In the genomic region with DNA sequence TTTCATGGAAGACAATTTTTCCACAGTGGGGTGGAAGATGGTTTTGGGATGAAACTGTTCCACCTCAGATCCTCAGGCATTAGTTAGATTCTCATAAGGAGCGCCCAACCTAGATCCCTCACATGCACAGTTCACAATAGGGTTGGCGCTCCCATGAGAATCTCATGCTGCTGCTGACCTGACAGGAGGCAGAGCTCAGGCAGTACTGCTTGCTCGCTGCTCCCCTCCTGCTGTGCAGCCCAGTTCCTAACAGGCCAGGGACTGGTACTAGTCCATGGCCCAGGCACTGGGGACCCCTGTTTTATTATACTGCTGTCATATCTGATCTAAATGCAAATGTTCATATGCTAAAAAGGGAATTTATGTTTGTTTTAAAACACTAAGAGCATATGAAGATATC, we compare ENCODE assay signal across 21 cellular contexts. TPM values are rescaled to one million over a fixed set of nuclear protein-coding genes. Genes with fewer than 3 reads are reported as not detected.
DNase-seq lines count a peak whose midpoint lies in the region; ATAC-seq and TF ChIP-seq lines count a peak whose summit lies in the region.
"Had no signal": no experiment of that assay in that cellular context is flagged by ENCODE, and none has a peak within 500 bp of the region (broad histone marks: within the 10 kb centered on the region; RNA-seq: fewer than 3 reads in every experiment).

No MANE protein-coding gene starts in this region.

- no CpG with 5 or more reads among the region's 3 CpGs for WGBS in H9 (ENCODE audit: extremely low coverage, insufficient read length, low lambda C conversion rate)
- WGBS in endodermal cell (ENCODE audit: insufficient coverage in 1 of 2, insufficient read length in 1 of 2), 2 experiments, result 83 to 85% methylated on average over 3 of the region's 3 CpGs
- no CpG with 5 or more reads among the region's 3 CpGs for WGBS in trophoblast cell (ENCODE audit: extremely low coverage, insufficient coverage, insufficient read length)
- WGBS in ovary, 3 donors, result 89 to 94% (median 90%) methylated on average over 3 of the region's 3 CpGs

- peaks cover 0 to 1% (median 0%) of the 10 kb centered on the region in 7 donors for H3K9me3 Mint-ChIP-seq in CD4-positive, CD25-positive, alpha-beta regulatory T cell
- H3K9me3 Mint-ChIP-seq in H9 (no peaks in the 10 kb centered on the region), endodermal cell (no peaks in the 10 kb centered on the region)
- H3K9me3 Mint-ChIP-seq: CD4-positive, alpha-beta memory T cell had no signal

- H3K27ac ChIP-seq in CD4-positive, CD25-positive, alpha-beta regulatory T cell (ENCODE audit: insufficient read depth, low read length, poor library complexity, severe bottlenecking), result no peak overlapping the region
- no peak overlapping the region for H3K27ac ChIP-seq in H9 (ENCODE audit: insufficient read length, low read depth, low read length)
- H3K27ac ChIP-seq in endodermal cell (ENCODE audit: low read depth, low read length), result no peak overlapping the region
- H3K27ac ChIP-seq in trophoblast cell (ENCODE audit: low read depth, low read length), result no peak overlapping the region
- no peak overlapping the region for H3K27ac ChIP-seq in ovary
- H3K27ac ChIP-seq in vagina, result no peak overlapping the region
- H3K27ac ChIP-seq: A549; BLaER1 treated with 17β-estradiol and CSF1 and Interleukin-3, amounts not matched to agents 10 nM and 100 nM had no signal

- no peak overlapping the region for H2BK15ac ChIP-seq in H9 (ENCODE audit: low read depth, low read length)

- H3K14ac ChIP-seq in H9 (ENCODE audit: insufficient read depth, low read length) (no peak overlapping the region), trophoblast cell (ENCODE audit: low read length) (no peak overlapping the region)

- no peak for ATAC-seq in CD4-positive, CD25-positive, alpha-beta regulatory T cell (ENCODE audit: low read depth in 2 of 2)
- ATAC-seq in GM19035 (IDR thresholded peaks at IDR 0.05; ENCODE audit: unreplicated experiment), result no peak

- peaks cover 19% of the 10 kb centered on the region for H3K36me3 ChIP-seq in CD4-positive, CD25-positive, alpha-beta regulatory T cell (ENCODE audit: control insufficient read depth, insufficient read depth, low read length)
- H3K36me3 ChIP-seq in endodermal cell (ENCODE audit: control insufficient read depth, insufficient read depth, low read length) (peaks cover 5% of the 10 kb centered on the region), trophoblast cell (ENCODE audit: control insufficient read depth in 1 of 2, insufficient read depth in 2 of 2, low read length in 2 of 2) (peaks cover 0 to 5% of the 10 kb centered on the region in 2 experiments), ovary (no peaks in the 10 kb centered on the region), vagina (peaks cover 3 to 17% of the 10 kb centered on the region in 2 donors)
- H3K36me3 ChIP-seq: BE2C had no signal

- no peak overlapping the region for H4K5ac ChIP-seq in H9 (ENCODE audit: insufficient read length, low read depth, low read length)

- H3K27me3 ChIP-seq in CD4-positive, CD25-positive, alpha-beta regulatory T cell (ENCODE audit: control insufficient read depth, insufficient read depth, low read length), result no peaks in the 10 kb centered on the region
- H3K27me3 ChIP-seq in H9 (ENCODE audit: insufficient read depth, low read length) (no peaks in the 10 kb centered on the region), endodermal cell (ENCODE audit: control insufficient read depth, insufficient read depth, low read length, poor library complexity, severe bottlenecking) (no peaks in the 10 kb centered on the region), trophoblast cell (ENCODE audit: insufficient read depth, low read length) (no peaks in the 10 kb centered on the region), ovary (no peaks in the 10 kb centered on the region), vagina (no peaks in the 10 kb centered on the region)
- H3K27me3 ChIP-seq: BE2C; BLaER1 treated with 17β-estradiol and CSF1 and Interleukin-3, amounts not matched to agents 10 nM and 100 nM had no signal

- H3K4me3 Mint-ChIP-seq in CD4-positive, CD25-positive, alpha-beta regulatory T cell, result no peak overlapping the region
- no peak overlapping the region for H3K4me3 Mint-ChIP-seq in H9
- no peak overlapping the region for H3K4me3 Mint-ChIP-seq in endodermal cell
- H3K4me3 Mint-ChIP-seq: CD14-positive monocyte; CD4-positive, alpha-beta memory T cell had no signal

- H3K56ac ChIP-seq in H9 (ENCODE audit: insufficient read length, low read depth, low read length), result no peak overlapping the region

- H3K4ac ChIP-seq in H9 (ENCODE audit: low read depth, low read length), result no peak overlapping the region
- no peak overlapping the region for H3K4ac ChIP-seq in trophoblast cell (ENCODE audit: low read depth, low read length)

- no peaks in the 10 kb centered on the region for H4K20me1 ChIP-seq in H9 (ENCODE audit: control insufficient read depth, insufficient read depth, insufficient read length)

- H3K79me1 ChIP-seq in H9 (ENCODE audit: insufficient read depth, low read depth, low read length, poor library complexity, severe bottlenecking), result no peaks in the 10 kb centered on the region
- H3K79me1 ChIP-seq in trophoblast cell (ENCODE audit: low read length), result no peaks in the 10 kb centered on the region

- no peak for TF ChIP-seq CTCF in H9 (conservative IDR thresholded peaks at IDR 0.05)
- no peak for TF ChIP-seq CTCF in endodermal cell (conservative IDR thresholded peaks at IDR 0.05)
- no peak for TF ChIP-seq CTCF in ovary (IDR thresholded peaks at IDR 0.05)
- no peak for TF ChIP-seq CTCF in vagina (IDR thresholded peaks at IDR 0.05)

- no peak overlapping the region for H3K9ac ChIP-seq in H9 (ENCODE audit: extremely low read depth, insufficient read length, low read length)
- no peak overlapping the region for H3K9ac ChIP-seq in endodermal cell (ENCODE audit: extremely low read depth, low read length, poor library complexity, severe bottlenecking)
- peak overlapping the region; percentile 58 for H3K9ac ChIP-seq in trophoblast cell (ENCODE audit: low read length)
- H3K9ac ChIP-seq: BLaER1 treated with 17β-estradiol and CSF1 and Interleukin-3, amounts not matched to agents 10 nM and 100 nM had no signal

- no peak for TF ChIP-seq EP300 in ovary (IDR thresholded peaks at IDR 0.05)

- H4K91ac ChIP-seq in H9 (ENCODE audit: insufficient read length, low read depth, low read length) (no peak overlapping the region), trophoblast cell (ENCODE audit: low read depth, low read length) (no peak overlapping the region)

- H3K4me1 ChIP-seq in CD4-positive, CD25-positive, alpha-beta regulatory T cell (ENCODE audit: control insufficient read depth, insufficient read depth, low read length, poor library complexity, severe bottlenecking), result no peaks in the 10 kb centered on the region
- H3K4me1 ChIP-seq in H9 (ENCODE audit: insufficient read depth, low read length) (no peaks in the 10 kb centered on the region), endodermal cell (ENCODE audit: control insufficient read depth, insufficient read depth, low read length) (no peaks in the 10 kb centered on the region), trophoblast cell (ENCODE audit: control insufficient read depth in 1 of 2, insufficient read depth in 2 of 2, low read length in 2 of 2) (no peaks in the 10 kb centered on the region), ovary (ENCODE audit: insufficient read depth) (no peaks in the 10 kb centered on the region), vagina (no peaks in the 10 kb centered on the region)
- H3K4me1 ChIP-seq: A549; BE2C; BLaER1 treated with 17β-estradiol and CSF1 and Interleukin-3, amounts not matched to agents 10 nM and 100 nM had no signal

- H3K36me3 Mint-ChIP-seq in CD4-positive, CD25-positive, alpha-beta regulatory T cell, result peaks cover 10% of the 10 kb centered on the region
- H3K36me3 Mint-ChIP-seq in H9 (ENCODE audit: insufficient read depth in 1 of 3, low read depth in 3 of 3) (peaks cover 0 to 8% (median 0%) of the 10 kb centered on the region in 3 experiments; a peak in 1 of 7 replicates), endodermal cell (ENCODE audit: low read depth) (peaks cover 9% of the 10 kb centered on the region)

- H2AK5ac ChIP-seq in H9 (ENCODE audit: insufficient read length, low read length) (no peak overlapping the region), trophoblast cell (ENCODE audit: low read length) (no peak overlapping the region)

- no peaks in the 10 kb centered on the region for H3K23me2 ChIP-seq in H9 (ENCODE audit: insufficient read length, low read depth, low read length, poor library complexity, severe bottlenecking)

- H3K9me3 ChIP-seq in CD4-positive, CD25-positive, alpha-beta regulatory T cell (ENCODE audit: control insufficient read depth in 2 of 2, low read length in 2 of 2), result no peaks in the 10 kb centered on the region
- H3K9me3 ChIP-seq in H9 (ENCODE audit: control insufficient read depth, low read depth, low read length) (no peaks in the 10 kb centered on the region), endodermal cell (ENCODE audit: control insufficient read depth, low read length) (no peaks in the 10 kb centered on the region), trophoblast cell (ENCODE audit: insufficient read depth, low read depth, low read length) (no peaks in the 10 kb centered on the region), ovary (no peaks in the 10 kb centered on the region), vagina (no peaks in the 10 kb centered on the region)
- H3K9me3 ChIP-seq: A549; BE2C; BLaER1 treated with 17β-estradiol and CSF1 and Interleukin-3, amounts not matched to agents 10 nM and 100 nM had no signal

- H2BK12ac ChIP-seq in H9 (ENCODE audit: insufficient read length, low read depth, low read length), result no peak overlapping the region
- no peak overlapping the region for H2BK12ac ChIP-seq in trophoblast cell (ENCODE audit: low read length)

- no peak for DNase-seq in CD4-positive, CD25-positive, alpha-beta regulatory T cell
- peak; percentile 39 for DNase-seq in H9
- no peak for DNase-seq in endodermal cell
- DNase-seq in trophoblast cell, result no peak
- DNase-seq in ovary, result no peak
- no peak for DNase-seq in vagina (ENCODE audit: extremely low spot score in 2 of 2)
- DNase-seq: 8988T; ACHN; AML-193; BE2C; Calu3; CD4-positive, alpha-beta memory T cell; COR-L47; DMS153; DND-41; GOT3; HCEC 1CT had no signal

- H3K18ac ChIP-seq in H9 (ENCODE audit: insufficient read length, low read depth, low read length) (no peak overlapping the region), trophoblast cell (ENCODE audit: low read length) (no peak overlapping the region)

- H2AFZ ChIP-seq in H9 (ENCODE audit: low read length) (no peak overlapping the region), trophoblast cell (ENCODE audit: insufficient read depth, low read length, poor library complexity) (no peak overlapping the region)

- intact Hi-C loops in ovary (cut with DNase I) (no loop called here), vagina (cut with DNase I) (no loop called here)

- H3K27ac Mint-ChIP-seq in CD4-positive, CD25-positive, alpha-beta regulatory T cell, result peak overlapping the region in 2 of 3 donors; percentile 15 to 27
- H3K27ac Mint-ChIP-seq in H9 (no peak overlapping the region), endodermal cell (peak overlapping the region; percentile 22)

- H4K12ac ChIP-seq in trophoblast cell (ENCODE audit: low read depth, low read length), result no peak overlapping the region

- no peak overlapping the region for H2BK20ac ChIP-seq in H9 (ENCODE audit: low read depth, low read length, poor library complexity, severe bottlenecking)

- peaks cover 0 to 4% (median under 1%) of the 10 kb centered on the region in 4 donors for H3K4me1 Mint-ChIP-seq in CD4-positive, CD25-positive, alpha-beta regulatory T cell
- H3K4me1 Mint-ChIP-seq in H9 (no peaks in the 10 kb centered on the region), endodermal cell (no peaks in the 10 kb centered on the region)
- H3K4me1 Mint-ChIP-seq: CD14-positive monocyte had no signal

- H3K79me2 ChIP-seq in H9 (ENCODE audit: insufficient read depth, low read length) (no peaks in the 10 kb centered on the region), trophoblast cell (ENCODE audit: control insufficient read depth, insufficient read depth, low read length, poor library complexity) (no peaks in the 10 kb centered on the region)

- H3K23ac ChIP-seq in H9 (ENCODE audit: insufficient read length, low read depth, low read length) (no peak overlapping the region), trophoblast cell (ENCODE audit: low read length) (no peak overlapping the region)

- H3K27me3 Mint-ChIP-seq in CD4-positive, CD25-positive, alpha-beta regulatory T cell, result no peaks in the 10 kb centered on the region
- H3K27me3 Mint-ChIP-seq in H9 (ENCODE audit: low read depth), result no peaks in the 10 kb centered on the region
- H3K27me3 Mint-ChIP-seq in endodermal cell (ENCODE audit: insufficient read depth), result no peaks in the 10 kb centered on the region
- H3K27me3 Mint-ChIP-seq: CD4-positive, alpha-beta memory T cell had no signal

- no peak overlapping the region for H4K8ac ChIP-seq in H9 (replicated peaks; ENCODE audit: insufficient read length, low read depth, low read length)
- no peak overlapping the region for H4K8ac ChIP-seq in trophoblast cell (ENCODE audit: low read depth, low read length)

- H2BK120ac ChIP-seq in H9 (ENCODE audit: low read depth, low read length, poor library complexity, severe bottlenecking) (no peak overlapping the region), trophoblast cell (ENCODE audit: insufficient read depth, low read length, poor library complexity) (no peak overlapping the region)

- no peak overlapping the region for H3K4me2 ChIP-seq in H9 (ENCODE audit: insufficient read depth, insufficient read length, low read length)
- no peak overlapping the region for H3K4me2 ChIP-seq in trophoblast cell (ENCODE audit: low read length)
- H3K4me2 ChIP-seq: A549; BLaER1 treated with 17β-estradiol and CSF1 and Interleukin-3, amounts not matched to agents 10 nM and 100 nM had no signal

- no peak overlapping the region for H3T11ph ChIP-seq in H9 (ENCODE audit: low read length)

- H3K4me3 ChIP-seq in CD4-positive, CD25-positive, alpha-beta regulatory T cell (ENCODE audit: low read depth, low read length), result no peak overlapping the region
- H3K4me3 ChIP-seq in endodermal cell (ENCODE audit: low read length) (no peak overlapping the region), trophoblast cell (ENCODE audit: low read depth, low read length) (no peak overlapping the region), ovary (no peak overlapping the region), vagina (no peak overlapping the region)
- H3K4me3 ChIP-seq: A549; BLaER1 treated with 17β-estradiol and CSF1 and Interleukin-3, amounts not matched to agents 10 nM and 100 nM had no signal

- H2BK5ac ChIP-seq in H9 (ENCODE audit: insufficient read length, low read length) (no peak overlapping the region), trophoblast cell (ENCODE audit: low read depth, low read length, poor library complexity) (no peak overlapping the region)

- TF ChIP-seq POLR2A in ovary (IDR thresholded peaks at IDR 0.05) (no peak), vagina (IDR thresholded peaks at IDR 0.05) (no peak)

RNA-seq across cellular contexts. Expression of a gene that starts 9.8 kb away (rescaled TPM):
- not detected for total RNA-seq in CD4-positive, CD25-positive, alpha-beta regulatory T cell
- polyA plus RNA-seq in CD4-positive, CD25-positive, alpha-beta regulatory T cell, result under 1 TPM in 1 of 4 donors, not detected in 3; 0.05 TPM
- total RNA-seq in H9 (2021) (not detected in 2 replicates), endodermal cell (not detected), ovary (under 1 TPM in 3 of 7 donors, not detected in 4; 0.08 to 0.13 (median 0.13) TPM), vagina (0.98 TPM)
- not detected for polyA plus RNA-seq in endodermal cell (2013, experiment 1 of 2)
- not detected for polyA plus RNA-seq in endodermal cell (2013, experiment 2 of 2)
- 0.03 and 0.06 TPM in 2 replicates for polyA plus RNA-seq in trophoblast cell (2013)
- under 1 TPM in 1 of 2 donors, not detected in 1; 0.02 TPM for polyA plus RNA-seq in ovary
- total RNA-seq: Calu3 had no signal
- polyA plus RNA-seq: CD4-positive, alpha-beta memory T cell had no signal

RNA-seq across cellular contexts. Expression of a gene that starts 15.3 kb away (rescaled TPM):
- total RNA-seq in CD4-positive, CD25-positive, alpha-beta regulatory T cell, result 65.4 TPM
- polyA plus RNA-seq in CD4-positive, CD25-positive, alpha-beta regulatory T cell, result 100 to 1,000 TPM; 139 to 169 (median 156) TPM
- 125 and 126 TPM in 2 replicates for total RNA-seq in H9 (2021)
- total RNA-seq in endodermal cell, result 100 to 1,000 TPM; 106 to 111 TPM
- polyA plus RNA-seq in endodermal cell (2013, experiment 1 of 2), result 118 TPM
- 105 TPM for polyA plus RNA-seq in endodermal cell (2013, experiment 2 of 2)
- 118 and 122 TPM in 2 replicates for polyA plus RNA-seq in trophoblast cell (2013)
- 10 to 100 TPM; 70.2 to 88.9 (median 78.5) TPM for total RNA-seq in ovary
- polyA plus RNA-seq in ovary, result 100 to 1,000 TPM in 1 of 2 donors, 10 to 100 TPM in 1; 90.9 to 100 TPM
- 57.0 TPM for total RNA-seq in vagina

Comparison
In these comparisons a context has a peak if more than half of its experiments do, and no peak if none do; other contexts are left out.
1. H3K27ac Mint-ChIP-seq: peak in CD4-positive, CD25-positive, alpha-beta regulatory T cell (2 of 3) and endodermal cell (single experiment); none in H9 (0 of 3).